8 cellular contexts compared by ENCODE assay signal in the genomic region with DNA sequence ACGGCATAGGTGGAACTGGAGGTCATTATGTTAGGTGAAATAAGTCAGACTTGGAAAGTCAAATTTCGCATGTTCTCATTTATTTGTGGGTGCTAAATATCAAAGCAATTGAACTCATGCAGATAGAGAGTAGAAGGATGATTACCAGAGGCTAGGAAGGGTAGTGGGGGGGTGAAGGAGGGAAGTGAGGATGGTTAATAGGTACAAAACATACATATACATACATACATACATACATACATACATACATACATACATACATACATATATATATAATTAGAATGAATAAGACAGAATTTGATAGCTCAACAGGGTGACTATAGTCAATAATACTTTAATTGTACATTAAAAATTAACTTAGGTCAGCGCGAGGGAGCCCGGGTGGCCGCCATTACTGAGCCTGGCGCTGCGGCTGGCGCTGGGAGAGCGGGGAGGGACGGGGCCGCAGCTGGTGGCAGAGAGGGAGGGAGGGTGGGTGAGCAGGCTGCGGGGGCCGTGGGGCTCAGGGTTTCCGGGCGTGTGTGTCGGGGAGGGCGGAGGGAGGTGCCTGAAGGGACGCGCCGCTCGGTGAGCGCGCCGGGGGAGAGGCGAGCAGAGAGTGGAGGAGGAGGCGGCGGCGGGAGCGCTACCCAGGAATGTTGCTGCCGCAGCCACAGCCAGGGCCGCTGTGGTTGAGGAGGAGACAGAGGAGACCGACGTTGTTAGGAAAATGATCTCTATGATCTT.
DNase-seq lines count a peak whose midpoint lies in the region; FAIRE-seq and TF ChIP-seq lines count a peak whose summit lies in the region.

No MANE protein-coding gene starts in this region.

- H3K9me3 ChIP-seq in smooth muscle cell (replicated peaks; ENCODE audit: low read depth), result no peaks in the 10 kb centered on the region

- H3K4me3 ChIP-seq in cardiac fibroblast (replicated peaks in 1 of 2; ENCODE audit: low read depth in 2 of 2, low read length in 2 of 2) (peak overlapping the region; percentile 49), smooth muscle cell (peak overlapping the region; percentile 48)

- no peak overlapping the region for H3K9ac ChIP-seq in smooth muscle cell (ENCODE audit: low read depth)

- no peaks in the 10 kb centered on the region for H3K4me1 ChIP-seq in smooth muscle cell (ENCODE audit: low read depth)

- DNase-seq in ELF-1 (ENCODE audit: low read depth, low spot score) (peak; percentile 68), NCI-H2171 treated with DMSO at 0.1 percent for 48 hours (lab: John Stamatoyannopoulos, UW) (peak; percentile 75), cardiac fibroblast (ENCODE audit: low read depth in 2 of 2) (peak; percentile 55 to 70), iris pigment epithelial cell (ENCODE audit: low read depth) (peak; percentile 69), smooth muscle cell (lab: John Stamatoyannopoulos, UW; ENCODE audit: unreplicated experiment) (peak; percentile 41), GM12891 (ENCODE audit: insufficient read length, low spot score) (no peak)
- no peak for DNase-seq in activated naive CD4-positive, alpha-beta T cell treated with anti-CD3 and anti-CD28 coated beads, Interleukin-2, amount 50 U/mL, for 16 hours
- no peak for DNase-seq in stimulated activated naive CD4-positive, alpha-beta T cell treated with Interleukin-2 at 50 U/mL for 16 hours (lab: John Stamatoyannopoulos, UW)

- no peaks in the 10 kb centered on the region for H4K20me1 ChIP-seq in smooth muscle cell (ENCODE audit: low read depth)

- TF ChIP-seq CTCF in cardiac fibroblast (IDR thresholded peaks at IDR 0.05; ENCODE audit: low read depth, low read length), result no peak
- TF ChIP-seq CTCF in smooth muscle cell (IDR thresholded peaks at IDR 0.05; ENCODE audit: borderline replicate concordance, insufficient read depth, poor library complexity, severe bottlenecking), result no peak

- TF ChIP-seq POLR2A in GM12891 (IDR thresholded peaks at IDR 0.05; ENCODE audit: low read depth, low read length), result no peak

- no peaks in the 10 kb centered on the region for H3K36me3 ChIP-seq in smooth muscle cell (ENCODE audit: low read depth)

- no peak overlapping the region for H3K27ac ChIP-seq in smooth muscle cell (ENCODE audit: low read depth)

- no peaks in the 10 kb centered on the region for H3K27me3 ChIP-seq in smooth muscle cell (ENCODE audit: low read depth)

- H3F3A ChIP-seq in smooth muscle cell (ENCODE audit: low read depth), result peaks cover 16% of the 10 kb centered on the region

- no peak for FAIRE-seq in GM12891 (lab: Jason Lieb, UNC)

- H3K79me2 ChIP-seq in smooth muscle cell (ENCODE audit: low read depth), result no peaks in the 10 kb centered on the region

- H3K4me2 ChIP-seq in smooth muscle cell, result peak overlapping the region; percentile 76

- WGBS in smooth muscle cell (ENCODE audit: low lambda C conversion rate), result 8% methylated on average over 27 of the region's 34 CpGs

- peak overlapping the region; percentile 83 for H2AFZ ChIP-seq in smooth muscle cell (ENCODE audit: low read depth)

TF ChIP-seq in GM12891, 5 proteins besides CTCF, POLR2A, EP300 and RAD21:
- TF ChIP-seq POU2F2 (IDR thresholded peaks at IDR 0.05; ENCODE audit: low read depth, low read length) (no peak), SPI1 (IDR thresholded peaks at IDR 0.05; ENCODE audit: low read depth, low read length) (no peak), PAX5 (IDR thresholded peaks at IDR 0.05; ENCODE audit: insufficient read depth, low read length, severe bottlenecking) (no peak), POLR2AphosphoS5 (IDR thresholded peaks at IDR 0.05; ENCODE audit: low read depth, low read length) (no peak), TAF1 (IDR thresholded peaks at IDR 0.05; ENCODE audit: low read depth, low read length) (no peak)

Comparison
In these comparisons a context has a peak if more than half of its experiments do, and no peak if none do; other contexts are left out.
1. DNase-seq: peak in ELF-1 (single experiment), NCI-H2171 treated with DMSO at 0.1 percent for 48 hours (single experiment), cardiac fibroblast (2 of 2), iris pigment epithelial cell (single experiment) and smooth muscle cell (single experiment); none in GM12891 (single experiment), activated naive CD4-positive, alpha-beta T cell treated with anti-CD3 and anti-CD28 coated beads, Interleukin-2, amount 50 U/mL, for 16 hours (single experiment) and stimulated activated naive CD4-positive, alpha-beta T cell treated with Interleukin-2 at 50 U/mL for 16 hours (single experiment).